8 cellular contexts compared by ENCODE assay signal in the genomic region with DNA sequence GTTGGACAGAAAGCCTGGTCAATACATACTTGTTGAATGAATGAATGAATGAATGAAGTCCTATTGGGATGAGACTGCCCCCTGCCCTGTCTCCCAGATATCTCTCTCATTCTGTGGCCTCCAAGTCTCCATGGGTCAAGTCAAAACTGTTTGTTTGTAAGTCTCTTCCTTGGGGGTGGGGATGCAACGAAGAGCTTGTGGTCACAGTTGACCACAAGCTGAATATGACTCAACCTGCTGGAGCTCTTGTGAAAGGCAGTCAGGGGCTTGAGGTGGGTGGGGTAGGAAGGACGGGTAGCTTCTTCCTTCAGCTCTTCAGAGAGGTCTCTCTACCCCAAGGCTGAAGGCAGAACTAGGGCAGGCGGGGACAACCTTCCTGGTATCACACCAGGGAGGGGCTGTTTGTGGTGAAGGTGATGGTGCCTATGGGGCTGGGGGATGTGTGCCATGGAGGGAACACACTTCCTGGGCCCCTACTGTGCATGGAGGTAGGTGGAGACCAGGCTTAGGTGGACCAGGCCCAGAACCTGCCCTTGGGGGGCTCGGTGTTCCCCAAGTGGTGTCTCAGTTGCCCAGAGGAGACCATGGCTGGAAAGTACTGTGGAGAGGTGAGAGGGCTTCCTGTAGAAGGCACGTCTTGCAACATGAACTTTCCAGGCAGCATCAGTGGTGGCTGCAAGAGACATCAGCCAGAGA. TPM values are rescaled to one million over a fixed set of nuclear protein-coding genes. Genes with fewer than 3 reads are reported as not detected.
DNase-seq lines count a peak whose midpoint lies in the region; ATAC-seq and TF ChIP-seq lines count a peak whose summit lies in the region.

No MANE protein-coding gene starts in this region.

- 0 out of 2 replicates have a peak overlapping the region, but pooled peaks have one; percentile 5 for H3K4me2 ChIP-seq in DND-41 (ENCODE audit: insufficient read depth, low read length)

- ATAC-seq in DND-41 (ENCODE audit: insufficient read depth, low read depth) (peak; percentile 89), heart left ventricle (peak; percentile 49 to 80 (median 70))
- peak; percentile 83 to 84 for ATAC-seq in activated T-cell treated with anti-CD3 and anti-CD28 coated beads, Interleukin-2, amount 50 U/mL, for 4 hours

- H3K4me3 ChIP-seq in DND-41 (ENCODE audit: low read depth in 1 of 2, low read length in 2 of 2) (no peak overlapping the region), HFF-Myc (replicated peaks; ENCODE audit: low read depth, low read length) (no peak overlapping the region), heart left ventricle (peak overlapping the region in 1 of 12 donors; percentile 23), ovary (no peak overlapping the region)

- intact Hi-C loops in heart left ventricle (cut with DNase I) (no loop called here), ovary (cut with DNase I) (no loop called here)

- no peak for TF ChIP-seq POLR2A in heart left ventricle (IDR thresholded peaks at IDR 0.05)
- no peak for TF ChIP-seq POLR2A in ovary (IDR thresholded peaks at IDR 0.05)

- no peak overlapping the region for H2AFZ ChIP-seq in DND-41 (ENCODE audit: low read depth, low read length)

- H3K4me1 Mint-ChIP-seq in activated T-cell treated with anti-CD3 and anti-CD28 coated beads, Interleukin-2, amount 50 U/mL, for 4 hours (ENCODE audit: low read depth), result peaks cover 77% of the 10 kb centered on the region

- peaks cover 4% of the 10 kb centered on the region for H3K36me3 Mint-ChIP-seq in activated T-cell treated with anti-CD3 and anti-CD28 coated beads, Interleukin-2, amount 50 U/mL, for 4 hours (ENCODE audit: insufficient read depth)

- H3K9me3 Mint-ChIP-seq in activated T-cell treated with anti-CD3 and anti-CD28 coated beads, Interleukin-2, amount 50 U/mL, for 4 hours, result peaks cover 4% of the 10 kb centered on the region

- DNase-seq in DND-41 (peak; percentile 85), HFF-Myc (ENCODE audit: extremely low read depth, low read depth) (peak; percentile 65), OCI-M1 (lab: John Stamatoyannopoulos, UW) (peak; percentile 99), heart left ventricle (peak in 4 of 5 donors; percentile 40 to 70 (median 51)), ovary (no peak), HuH-7.5 (ENCODE audit: low spot score) (no peak)
- DNase-seq in activated T-cell treated with anti-CD3 and anti-CD28 coated beads, Interleukin-2, amount 50 U/mL, for 4 hours, result peak; percentile 48
- DNase-seq in stimulated activated CD8-positive, alpha-beta memory T cell treated with anti-CD3 and anti-CD28 coated beads, Interleukin-15, amount 100 ng/mL, for 48 hours (ENCODE audit: low read depth in 2 of 2), result peak; percentile 65 to 70

- peak overlapping the region; percentile 57 for H3K27ac ChIP-seq in DND-41 (ENCODE audit: low read length)
- peak overlapping the region in 2 of 12 donors; percentile 26 to 91 for H3K27ac ChIP-seq in heart left ventricle
- H3K27ac ChIP-seq in ovary, result no peak overlapping the region

- H3K27me3 Mint-ChIP-seq in activated T-cell treated with anti-CD3 and anti-CD28 coated beads, Interleukin-2, amount 50 U/mL, for 4 hours (ENCODE audit: low read depth), result no peaks in the 10 kb centered on the region

- no peaks in the 10 kb centered on the region for H3K9me3 ChIP-seq in DND-41 (ENCODE audit: insufficient read depth, low read length, severe bottlenecking)
- no peaks in the 10 kb centered on the region for H3K9me3 ChIP-seq in heart left ventricle
- H3K9me3 ChIP-seq in ovary, result no peaks in the 10 kb centered on the region

- TF ChIP-seq CTCF in DND-41 (IDR thresholded peaks at IDR 0.05; ENCODE audit: borderline replicate concordance, extremely low read depth, low read length, poor library complexity, severe bottlenecking) (no peak), HFF-Myc (IDR thresholded peaks at IDR 0.05; ENCODE audit: low read depth, low read length, missing control alignments) (no peak), heart left ventricle (IDR thresholded peaks at IDR 0.05) (no peak), ovary (IDR thresholded peaks at IDR 0.05) (no peak)

- H3K4me3 Mint-ChIP-seq in activated T-cell treated with anti-CD3 and anti-CD28 coated beads, Interleukin-2, amount 50 U/mL, for 4 hours, result peak overlapping the region; percentile 65

- no peaks in the 10 kb centered on the region for H3K36me3 ChIP-seq in DND-41 (ENCODE audit: insufficient read depth, low read length)
- H3K36me3 ChIP-seq in heart left ventricle, result no peaks in the 10 kb centered on the region
- H3K36me3 ChIP-seq in ovary, result no peaks in the 10 kb centered on the region

- H3K4me1 ChIP-seq in DND-41 (ENCODE audit: insufficient read depth, low read length) (peaks cover 29% of the 10 kb centered on the region), heart left ventricle (peaks cover 0 to 98% (median 0%) of the 10 kb centered on the region in 12 donors), ovary (ENCODE audit: insufficient read depth) (no peaks in the 10 kb centered on the region)

- TF ChIP-seq EP300 in ovary (IDR thresholded peaks at IDR 0.05), result no peak

- WGBS in heart left ventricle, 4 donors, result 67 to 78% (median 69%) methylated on average over 4 to 5 of the region's 5 CpGs
- 70 to 80% (median 72%) methylated on average over 5 of the region's 5 CpGs for WGBS in ovary, 3 donors

- H3K79me2 ChIP-seq in DND-41 (ENCODE audit: insufficient read depth, low read length), result no peaks in the 10 kb centered on the region

- H4K20me1 ChIP-seq in DND-41 (ENCODE audit: insufficient read depth, low read length), result no peaks in the 10 kb centered on the region

- no peak overlapping the region for H3K9ac ChIP-seq in DND-41 (ENCODE audit: low read depth, low read length)

- H3K27me3 ChIP-seq in DND-41 (ENCODE audit: insufficient read depth, low read length, poor library complexity), result no peaks in the 10 kb centered on the region
- no peaks in the 10 kb centered on the region for H3K27me3 ChIP-seq in heart left ventricle
- no peaks in the 10 kb centered on the region for H3K27me3 ChIP-seq in ovary

RNA-seq across cellular contexts. Expression of gene MYO1F, which starts 8.0 kb away (rescaled TPM):
- 1 to 10 TPM; 4.6 to 8.0 (median 6.6) TPM for total RNA-seq in activated T-cell treated with anti-CD3 and anti-CD28 coated beads, Interleukin-2, amount 50 U/mL, for 4 hours
- total RNA-seq in heart left ventricle (10 to 100 TPM in 2 of 9 donors, 1 to 10 TPM in 7; 1.8 to 56.6 (median 5.0) TPM), ovary (10 to 100 TPM in 2 of 7 donors, 1 to 10 TPM in 5; 3.5 to 13.6 (median 5.4) TPM)
- polyA plus RNA-seq in heart left ventricle (1 to 10 TPM; 4.2 to 4.7 TPM), ovary (1 to 10 TPM; 4.0 to 7.8 TPM)

RNA-seq across cellular contexts. Expression of gene ADAMTS10, which starts 41.3 kb away (rescaled TPM):
- 1 to 10 TPM; 1.1 to 3.1 (median 1.5) TPM for total RNA-seq in activated T-cell treated with anti-CD3 and anti-CD28 coated beads, Interleukin-2, amount 50 U/mL, for 4 hours
- total RNA-seq in heart left ventricle (10 to 100 TPM in 1 of 9 donors, 1 to 10 TPM in 8; 4.3 to 14.1 (median 7.4) TPM), ovary (10 to 100 TPM; 22.4 to 49.3 (median 37.4) TPM)
- polyA plus RNA-seq in heart left ventricle (10 to 100 TPM in 1 of 2 donors, 1 to 10 TPM in 1; 6.9 to 14.7 TPM), ovary (10 to 100 TPM in 1 of 2 donors, 1 to 10 TPM in 1; 6.2 to 37.5 TPM)

RNA-seq across cellular contexts. Expression of gene ZNF414, which starts 55.2 kb away (rescaled TPM):
- total RNA-seq in activated T-cell treated with anti-CD3 and anti-CD28 coated beads, Interleukin-2, amount 50 U/mL, for 4 hours, result 10 to 100 TPM; 27.8 to 31.2 (median 29.4) TPM
- total RNA-seq in heart left ventricle (10 to 100 TPM in 7 of 9 donors, 1 to 10 TPM in 2; 5.6 to 17.2 (median 13.7) TPM), ovary (10 to 100 TPM; 20.9 to 49.7 (median 26.2) TPM)
- polyA plus RNA-seq in heart left ventricle (10 to 100 TPM; 20.1 to 26.6 TPM), ovary (10 to 100 TPM in 1 of 2 donors, under 1 TPM in 1; 0.62 to 45.3 TPM)

Comparison
In these comparisons a context has a peak if more than half of its experiments do, and no peak if none do; other contexts are left out.
1. DNase-seq: peak in DND-41 (single experiment), HFF-Myc (single experiment), OCI-M1 (single experiment), activated T-cell treated with anti-CD3 and anti-CD28 coated beads, Interleukin-2, amount 50 U/mL, for 4 hours (single experiment), heart left ventricle (4 of 5) and stimulated activated CD8-positive, alpha-beta memory T cell treated with anti-CD3 and anti-CD28 coated beads, Interleukin-15, amount 100 ng/mL, for 48 hours (2 of 2); none in ovary (0 of 5) and HuH-7.5 (single experiment).
2. Peak in every context shown above with its lines, with median percentiles within 50 percentile points of each other: ATAC-seq.